ENCODE assay signal across 23 cellular contexts in genomic region chr4:183284229-183284628, GRCh38. TPM values are rescaled to one million over a fixed set of nuclear protein-coding genes. Genes with fewer than 3 reads are reported as not detected.
"Had no signal": no experiment of that assay in that cellular context is flagged by ENCODE, and none has a peak within 500 bp of the region (broad histone marks: within the 10 kb centered on the region; RNA-seq: fewer than 3 reads in every experiment).

No MANE protein-coding gene starts in this region.

- H3K9me3 ChIP-seq: gastroesophageal sphincter, heart left ventricle, left lung, tibial artery had no signal

- DNase-seq: activated CD4-positive, alpha-beta T cell treated with anti-CD3 and anti-CD28 coated beads, Interleukin-2, amount 10 ng/mL, durations not matched to agents 24 days and 14 days; activated CD8-positive, alpha-beta T cell treated with anti-CD3 and anti-CD28 coated beads for 36 hours; activated naive CD4-positive, alpha-beta T cell treated with anti-CD3 and anti-CD28 coated beads for 36 hours; activated T-cell treated with anti-CD3 and anti-CD28 coated beads, Interleukin-2, amount 50 U/mL, for 24 hours; caudate nucleus; endodermal cell; heart left ventricle; kidney; left lung; mammary epithelial cell; stimulated activated CD4-positive, alpha-beta T cell treated with anti-CD3 and anti-CD28 coated beads, Interleukin-2, amount 100 ng/mL, for 24 hours; stimulated activated naive CD4-positive, alpha-beta T cell treated with Interleukin-2 at 50 U/mL for 16 hours; tibial artery had no signal

- FAIRE-seq: kidney had no signal

- ATAC-seq: activated CD8-positive, alpha-beta T cell treated with anti-CD3 and anti-CD28 coated beads for 36 hours; gastroesophageal sphincter; heart left ventricle; left lung had no signal

- H3K27me3 ChIP-seq: gastroesophageal sphincter, heart left ventricle, left lung, tibial artery had no signal

- H3K4me1 ChIP-seq: gastroesophageal sphincter, heart left ventricle, left lung, tibial artery had no signal

- H3K27ac ChIP-seq: epithelial cell of prostate, gastroesophageal sphincter, heart left ventricle, left lung, tibial artery had no signal

- H3K4me3 ChIP-seq: gastroesophageal sphincter, heart left ventricle, left lung, tibial artery had no signal

RNA-seq across cellular contexts. Expression of gene CLDN22, which starts 35.8 kb away (rescaled TPM):
- total RNA-seq: activated CD4-positive, alpha-beta T cell treated with anti-CD3 and anti-CD28 coated beads, Interleukin-2, amount 10 ng/mL, durations not matched to agents 24 days and 14 days; activated CD8-positive, alpha-beta T cell treated with anti-CD3 and anti-CD28 coated beads for 36 hours; activated naive CD4-positive, alpha-beta T cell treated with anti-CD3 and anti-CD28 coated beads for 36 hours; dermis microvascular lymphatic vessel endothelial cell; heart left ventricle; kidney; left lung; mammary epithelial cell; myocyte; neural crest cell; omental fat pad; progenitor cell of endocrine pancreas; skeletal muscle tissue; subcutaneous adipose tissue; urinary bladder had no signal
- polyA plus RNA-seq: heart left ventricle, mammary epithelial cell, urinary bladder had no signal

RNA-seq across cellular contexts. Expression of gene CLDN24, which starts 38.0 kb away (rescaled TPM):
- total RNA-seq: activated CD4-positive, alpha-beta T cell treated with anti-CD3 and anti-CD28 coated beads, Interleukin-2, amount 10 ng/mL, durations not matched to agents 24 days and 14 days; activated CD8-positive, alpha-beta T cell treated with anti-CD3 and anti-CD28 coated beads for 36 hours; activated naive CD4-positive, alpha-beta T cell treated with anti-CD3 and anti-CD28 coated beads for 36 hours; dermis microvascular lymphatic vessel endothelial cell; endodermal cell; gastroesophageal sphincter; heart left ventricle; kidney; left lung; mammary epithelial cell; myocyte; neural crest cell; omental fat pad; progenitor cell of endocrine pancreas; skeletal muscle tissue; urinary bladder had no signal
- polyA plus RNA-seq: heart left ventricle, mammary epithelial cell, urinary bladder had no signal
